8 cellular contexts compared by ENCODE assay signal in genomic region chr5:90409318-90410177, GRCh38. TPM values are rescaled to one million over a fixed set of nuclear protein-coding genes. Genes with fewer than 3 reads are reported as not detected.
DNase-seq lines count a peak whose midpoint lies in the region; ATAC-seq and TF ChIP-seq lines count a peak whose summit lies in the region.

Gene CETN3 (minus strand): TSS chr5:90409756. CDS start chr5:90409661, 95 bp downstream.

- peak within 1 kb of the TSS; percentile 94 for H3K4me2 ChIP-seq in mammary epithelial cell (ENCODE audit: insufficient read depth, low read depth, low read length)

- CTCF ChIA-PET in AG04449 (lab: Yijun Ruan, JAX) (interaction anchor here (0.8 to 1.8 kb wide), 9 partner anchors 8 to 1682 kb away, joined by 3 to 8 read pairs (median 4); no protein-coding TSS in a partner anchor), mammary epithelial cell (lab: Charles Lee; ENCODE audit: low non-redundant PET) (interaction anchor here (0.5 to 0.7 kb wide), 3 partner anchors 8 to 65 kb away, joined by 3 read pairs; partner anchors contain the start of genes MBLAC2 and POLR3G)

- H3K9ac ChIP-seq in mammary epithelial cell (ENCODE audit: insufficient read depth, low read length) = peak within 1 kb of the TSS; percentile 98
- peak within 1 kb of the TSS; percentile 100 for H3K9ac ChIP-seq in iPS-20b (ENCODE audit: low read depth, low read length)

- in situ Hi-C loops in mammary epithelial cell (cut with MboI; ENCODE audit: low sequenced_read_pairs in 2 of 2) = no loop called here

- peak within 1 kb of the TSS; percentile 82 for H3K4me3 ChIP-seq in AG04449 (ENCODE audit: low read depth, low read length)
- H3K4me3 ChIP-seq in mammary epithelial cell (replicated peaks in 1 of 3; ENCODE audit: insufficient read depth in 1 of 3, low read depth in 2 of 3, low read length in 3 of 3) = peak within 1 kb of the TSS; percentile 88 to 100 (median 97)
- peak within 1 kb of the TSS; percentile 99 for H3K4me3 ChIP-seq in iPS-20b (ENCODE audit: low read length)
- H3K4me3 ChIP-seq in skin epidermis = peak within 1 kb of the TSS; percentile 83 to 93 (median 88)

- peak; percentile 85 for DNase-seq in AG04449 (ENCODE audit: low read depth, low spot score)
- peak; percentile 91 for DNase-seq in NCI-H2196 treated with DMSO at 0.1 percent for 48 hours (lab: John Stamatoyannopoulos, UW; ENCODE audit: unreplicated experiment)
- peak; percentile 92 for DNase-seq in mammary epithelial cell

- no peaks in the 10 kb centered on the region for H3K27me3 ChIP-seq in mammary epithelial cell (ENCODE audit: insufficient read depth, low read length)
- H3K27me3 ChIP-seq in iPS-20b (ENCODE audit: insufficient read depth, low read length) = no peaks in the 10 kb centered on the region

- H3K36me3 ChIP-seq in mammary epithelial cell (ENCODE audit: insufficient read depth, low read length) (no peaks in the 10 kb centered on the region), iPS-20b (ENCODE audit: insufficient read depth, low read depth, low read length) (peaks cover 20% of the 10 kb centered on the region)

- peak within 1 kb of the TSS; percentile 92 for H3K27ac ChIP-seq in VCaP
- H3K27ac ChIP-seq in mammary epithelial cell (ENCODE audit: insufficient read depth, low read depth, low read length) = peak within 1 kb of the TSS; percentile 77
- H3K27ac ChIP-seq in iPS-20b (ENCODE audit: low read length) = peak within 1 kb of the TSS; percentile 99
- peak within 1 kb of the TSS; percentile 80 to 99 (median 95) for H3K27ac ChIP-seq in skin epidermis

- ATAC-seq in GM18873 (IDR thresholded peaks at IDR 0.05; ENCODE audit: low FRiP score, unreplicated experiment) (peak; percentile 96), HG03135 (IDR thresholded peaks at IDR 0.05; ENCODE audit: unreplicated experiment) (peak; percentile 94)

- H3K79me2 ChIP-seq in mammary epithelial cell (ENCODE audit: insufficient read depth, low read length) = peaks cover 17% of the 10 kb centered on the region

- H3K9me3 ChIP-seq in mammary epithelial cell (replicated peaks; ENCODE audit: insufficient read depth, low read length) = no peaks in the 10 kb centered on the region
- H3K9me3 ChIP-seq in iPS-20b (ENCODE audit: insufficient read depth, low read depth, low read length) = no peaks in the 10 kb centered on the region

- WGBS in mammary epithelial cell (ENCODE audit: low coverage, missing lambda C conversion rate) = 1% methylated on average over 30 of the region's 51 CpGs

- H2AFZ ChIP-seq in mammary epithelial cell (ENCODE audit: low read depth, low read length) = peak within 1 kb of the TSS; percentile 97

- dilution Hi-C loops in mammary epithelial cell (cut with HindIII; ENCODE audit: low sequenced_read_pairs) = no loop called here

- intact Hi-C loops in mammary epithelial cell (cut with micrococcal nuclease) = loop anchor here (1.0 to 10.0 kb wide), 2 partner anchors 65 to 125 kb away; partner anchors contain the start of genes MBLAC2 and POLR3G

- H4K20me1 ChIP-seq in mammary epithelial cell (ENCODE audit: insufficient read depth, low read length) = no peaks in the 10 kb centered on the region

- TF ChIP-seq CTCF in AG04449 (IDR thresholded peaks at IDR 0.05; ENCODE audit: insufficient read depth, low read length, missing control alignments) (no peak), VCaP (conservative IDR thresholded peaks at IDR 0.05) (no peak), mammary epithelial cell (conservative IDR thresholded peaks at IDR 0.05 in 1 of 2, IDR thresholded peaks at IDR 0.05 in 1 of 2; ENCODE audit: extremely low read depth in 1 of 2, insufficient read depth in 1 of 2, low read depth in 1 of 2, low read length in 2 of 2) (no peak)

- H3K4me1 ChIP-seq in mammary epithelial cell (ENCODE audit: insufficient read depth, low read length) (peaks cover 12% of the 10 kb centered on the region), iPS-20b (ENCODE audit: insufficient read depth, low read length) (peaks cover 16% of the 10 kb centered on the region)

- POLR2A ChIA-PET in AG04449 (lab: Yijun Ruan, JAX) = interaction anchor here (0.6 to 1.6 kb wide), 7 partner anchors 9 to 1724 kb away, joined by 3 to 7 read pairs (median 4); partner anchors contain the start of genes MBLAC2 and POLR3G

- BruUV-seq in mammary epithelial cell (replicated peaks; lab: Mats Ljungman, UMichigan) = no TSS peak

RNA-seq across cellular contexts. Expression of gene CETN3, which starts in this region (rescaled TPM):
- total RNA-seq in mammary epithelial cell = 10 to 100 TPM in 1 of 2 donors, 1 to 10 TPM in 1; 9.0 to 28.3 TPM
- polyA plus RNA-seq in mammary epithelial cell = 4.3 TPM
- 1.9 TPM for polyA minus RNA-seq in mammary epithelial cell

Comparison
In these comparisons a context has a peak if more than half of its experiments do, and no peak if none do; other contexts are left out.
1. Peak in every context shown above with its lines: DNase-seq, ATAC-seq, H3K4me3 ChIP-seq and H3K27ac ChIP-seq.